In the genomic region with DNA sequence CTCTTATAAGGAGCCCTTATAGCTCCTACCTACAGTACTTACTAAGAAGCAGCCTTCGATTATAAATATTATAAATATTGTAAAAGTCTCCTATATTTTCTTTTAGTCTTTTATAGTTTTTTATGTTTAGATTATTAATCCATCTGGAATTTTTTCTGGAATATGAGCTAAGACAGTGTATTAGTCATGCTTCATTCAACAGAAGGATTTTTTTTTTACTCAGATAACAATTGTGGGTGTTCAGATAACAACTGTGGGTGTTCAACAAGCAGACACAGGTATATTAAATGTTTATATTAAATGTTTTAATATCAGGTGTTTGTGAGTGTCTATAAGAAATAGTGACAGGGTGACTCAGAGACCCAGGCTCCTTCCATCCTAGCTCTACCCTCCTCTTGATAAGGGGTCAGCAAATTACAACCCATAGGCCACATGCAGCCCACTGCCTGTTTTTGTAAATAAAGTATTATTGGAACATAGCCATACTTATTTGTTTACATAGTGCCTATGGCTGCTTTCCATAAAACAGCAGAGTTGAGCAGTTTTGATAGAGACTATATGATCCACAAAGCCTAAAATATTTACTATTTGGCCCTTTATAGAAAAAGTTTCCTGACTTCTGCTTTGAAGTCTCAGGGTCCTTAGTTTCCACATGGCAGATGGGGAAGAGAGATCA, we compare ENCODE assay signal across 2 cellular contexts.
TF ChIP-seq lines count a peak whose summit lies in the region.

No MANE protein-coding gene starts in this region.

TF ChIP-seq in IMR-90, 13 proteins besides CTCF, POLR2A, EP300 and RAD21:
- TF ChIP-seq RCOR1 (IDR thresholded peaks at IDR 0.05; ENCODE audit: insufficient replicate concordance, low read length), result no peak
- TF ChIP-seq FOS (IDR thresholded peaks at IDR 0.05; ENCODE audit: low read depth, low read length), result peak; percentile 20; the same call in 1 of the 2 replicates
- TF ChIP-seq NFE2L2 (IDR thresholded peaks at IDR 0.05; ENCODE audit: low read depth, low read length), result no peak
- TF ChIP-seq, protein P1, sequence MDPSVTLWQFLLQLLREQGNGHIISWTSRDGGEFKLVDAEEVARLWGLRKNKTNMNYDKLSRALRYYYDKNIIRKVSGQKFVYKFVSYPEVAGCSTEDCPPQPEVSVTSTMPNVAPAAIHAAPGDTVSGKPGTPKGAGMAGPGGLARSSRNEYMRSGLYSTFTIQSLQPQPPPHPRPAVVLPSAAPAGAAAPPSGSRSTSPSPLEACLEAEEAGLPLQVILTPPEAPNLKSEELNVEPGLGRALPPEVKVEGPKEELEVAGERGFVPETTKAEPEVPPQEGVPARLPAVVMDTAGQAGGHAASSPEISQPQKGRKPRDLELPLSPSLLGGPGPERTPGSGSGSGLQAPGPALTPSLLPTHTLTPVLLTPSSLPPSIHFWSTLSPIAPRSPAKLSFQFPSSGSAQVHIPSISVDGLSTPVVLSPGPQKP (IDR thresholded peaks at IDR 0.05; ENCODE audit: borderline replicate concordance, low read depth, low read length), result no peak
- TF ChIP-seq USF2 (IDR thresholded peaks at IDR 0.05; ENCODE audit: low read depth, low read length), result no peak
- TF ChIP-seq MAZ (IDR thresholded peaks at IDR 0.05; ENCODE audit: borderline replicate concordance, low read depth, low read length), result no peak
- no peak for TF ChIP-seq MAFK (IDR thresholded peaks at IDR 0.05; ENCODE audit: low read depth, low read length)
- TF ChIP-seq CHD1 (IDR thresholded peaks at IDR 0.05; ENCODE audit: low read depth, low read length), result no peak

TF ChIP-seq in endothelial cell of umbilical vein, 7 proteins besides CTCF, POLR2A, EP300 and RAD21:
- TF ChIP-seq FOS (IDR thresholded peaks at IDR 0.05; ENCODE audit: borderline replicate concordance, insufficient read depth, low read length), result peak; percentile 51
- no peak for TF ChIP-seq POLR2AphosphoS5 (IDR thresholded peaks at IDR 0.05; ENCODE audit: insufficient read depth, low read depth, low read length)
- TF ChIP-seq JUN (IDR thresholded peaks at IDR 0.05; ENCODE audit: borderline replicate concordance, insufficient read depth, insufficient read length, low read depth), result no peak
- no peak for TF ChIP-seq EZH2 (IDR thresholded peaks at IDR 0.05; ENCODE audit: borderline replicate concordance, low read depth, low read length, severe bottlenecking)
- TF ChIP-seq MAX (IDR thresholded peaks at IDR 0.05; ENCODE audit: insufficient read depth, insufficient read length), result no peak
- TF ChIP-seq GATA2 (IDR thresholded peaks at IDR 0.05; ENCODE audit: insufficient read depth, insufficient read length, low read depth, low read length), result peak; percentile 15
- no peak for TF ChIP-seq MYC (IDR thresholded peaks at IDR 0.05; ENCODE audit: low read depth, low read length)
